In genomic region chr2:148642891-148643416, GRCh38 we compare ENCODE assay signal across 10 cellular contexts. TPM values are rescaled to one million over a fixed set of nuclear protein-coding genes. Genes with fewer than 3 reads are reported as not detected.
DNase-seq lines count a peak whose midpoint lies in the region; ATAC-seq, FAIRE-seq and TF ChIP-seq lines count a peak whose summit lies in the region.
"Had no signal": no experiment of that assay in that cellular context is flagged by ENCODE, and none has a peak within 500 bp of the region (broad histone marks: within the 10 kb centered on the region; RNA-seq: fewer than 3 reads in every experiment).

No MANE protein-coding gene starts in this region.

- peak overlapping the region; percentile 96 for H3K4me2 ChIP-seq in OCI-LY7 (ENCODE audit: low read length)

- CTCF ChIA-PET in OCI-LY7 (lab: Charles Lee; ENCODE audit: unreplicated experiment): interaction anchor here (0.6 kb wide), 1 partner anchor 29 kb away, joined by 3 read pairs; no protein-coding TSS in a partner anchor

- intact Hi-C loops in OCI-LY7 (cut with micrococcal nuclease; ENCODE audit: unreplicated experiment) (loop anchor here (10.0 kb wide), 2 partner anchors 342 to 942 kb away; partner anchors contain the start of gene MMADHC), Right ventricle myocardium superior (cut with DNase I) (no loop called here)

- H3K9me2 ChIP-seq in OCI-LY7 (ENCODE audit: insufficient read depth, low read length): no peaks in the 10 kb centered on the region

- TF ChIP-seq POLR2A in H54 (IDR thresholded peaks at IDR 0.05; ENCODE audit: low read depth, low read length): no peak

- H3K27me3 Mint-ChIP-seq in effector memory CD8-positive, alpha-beta T cell: peaks cover 11 to 14% of the 10 kb centered on the region in 2 donors

- H4K20me1 ChIP-seq in OCI-LY7 (ENCODE audit: insufficient read depth, low read length): peaks cover 6% of the 10 kb centered on the region; the same call in 1 of the 2 replicates

- no peaks in the 10 kb centered on the region for H3K9me3 Mint-ChIP-seq in effector memory CD8-positive, alpha-beta T cell

- no peak for ATAC-seq in effector memory CD8-positive, alpha-beta T cell (replicated peaks)
- no peak for ATAC-seq in Right ventricle myocardium superior (ENCODE audit: poor library complexity)
- ATAC-seq: esophagus mucosa had no signal

- no peak overlapping the region for H3K27ac Mint-ChIP-seq in effector memory CD8-positive, alpha-beta T cell

- peaks cover 13% of the 10 kb centered on the region for H3K4me1 ChIP-seq in OCI-LY7 (ENCODE audit: insufficient read depth, low read length, poor library complexity, severe bottlenecking)

- peak overlapping the region; percentile 26 to 90 for H3K4me3 Mint-ChIP-seq in effector memory CD8-positive, alpha-beta T cell

- no peak for TF ChIP-seq CTCF in OCI-LY7 (conservative IDR thresholded peaks at IDR 0.05; ENCODE audit: low read length)

- peaks cover 17 to 19% of the 10 kb centered on the region in 2 donors for H3K4me1 Mint-ChIP-seq in effector memory CD8-positive, alpha-beta T cell (ENCODE audit: low read depth in 2 of 2)

- H3K9me3 ChIP-seq in OCI-LY7 (ENCODE audit: low read length): no peaks in the 10 kb centered on the region

- BruUV-seq in OCI-LY7 (replicated peaks; lab: Mats Ljungman, UMichigan): no TSS peak

- peaks cover 26% of the 10 kb centered on the region for H3K79me2 ChIP-seq in OCI-LY7 (ENCODE audit: insufficient read depth, low read depth, low read length)

- POLR2A ChIA-PET in OCI-LY7 (lab: Charles Lee): interaction anchor here (0.6 to 1.0 kb wide), 3 partner anchors 11 to 621 kb away, joined by 3 read pairs; no protein-coding TSS in a partner anchor

- H3K27ac ChIP-seq in OCI-LY7 (ENCODE audit: low read depth, low read length, poor library complexity, severe bottlenecking): no peak overlapping the region
- H3K27ac ChIP-seq: 22Rv1 had no signal

- no peak overlapping the region for H3K4me3 ChIP-seq in OCI-LY7 (ENCODE audit: low read depth, low read length, poor library complexity, severe bottlenecking)

- FAIRE-seq in H54 (lab: Jason Lieb, UNC): no peak

- no peak overlapping the region for H2AFZ ChIP-seq in OCI-LY7 (ENCODE audit: low read length)

- peaks cover 29% of the 10 kb centered on the region for H3K36me3 Mint-ChIP-seq in effector memory CD8-positive, alpha-beta T cell (ENCODE audit: insufficient read depth)

- no peaks in the 10 kb centered on the region for H3K36me3 ChIP-seq in OCI-LY7 (ENCODE audit: insufficient read depth, low read length)

- DNase-seq in DMS53 (lab: John Stamatoyannopoulos, UW) (peak; percentile 5), DMS53 treated with DMSO at 0.1 percent for 48 hours (lab: John Stamatoyannopoulos, UW; ENCODE audit: unreplicated experiment) (no peak), OCI-LY7 (ENCODE audit: low spot score) (no peak), pulmonary artery endothelial cell (ENCODE audit: low read depth, low spot score) (peak; percentile 87), H54 (ENCODE audit: insufficient read length, low spot score) (no peak), Right ventricle myocardium superior (no peak)
- no peak for DNase-seq in effector memory CD8-positive, alpha-beta T cell
- no peak for DNase-seq in stimulated activated CD4-positive, alpha-beta T cell treated with anti-CD3 and anti-CD28 coated beads, Interleukin-1b, Interleukin-23, amount 100 ng/mL, for 48 hours

RNA-seq across cellular contexts. Expression of gene EPC2, which starts 1.6 kb away (rescaled TPM):
- 12.8 and 14.9 TPM in 2 replicates for total RNA-seq in OCI-LY7 (2014; rRNA removed; shearing (Covaris generic))
- 26.3 and 30.8 TPM in 2 replicates for total RNA-seq in OCI-LY7 (2022)
- 20.2 and 21.6 TPM in 2 replicates for total RNA-seq in pulmonary artery endothelial cell
- 18.5 TPM for total RNA-seq in Right ventricle myocardium superior

Comparison
In these comparisons a context has a peak if more than half of its experiments do, and no peak if none do; other contexts are left out.
1. DNase-seq: peak in DMS53 (single experiment) and pulmonary artery endothelial cell (single experiment); none in DMS53 treated with DMSO at 0.1 percent for 48 hours (single experiment), OCI-LY7 (single experiment), effector memory CD8-positive, alpha-beta T cell (0 of 3), H54 (single experiment), Right ventricle myocardium superior (single experiment) and stimulated activated CD4-positive, alpha-beta T cell treated with anti-CD3 and anti-CD28 coated beads, Interleukin-1b, Interleukin-23, amount 100 ng/mL, for 48 hours (single experiment).